ENCODE assay signal across 1 cellular context in the genomic region with DNA sequence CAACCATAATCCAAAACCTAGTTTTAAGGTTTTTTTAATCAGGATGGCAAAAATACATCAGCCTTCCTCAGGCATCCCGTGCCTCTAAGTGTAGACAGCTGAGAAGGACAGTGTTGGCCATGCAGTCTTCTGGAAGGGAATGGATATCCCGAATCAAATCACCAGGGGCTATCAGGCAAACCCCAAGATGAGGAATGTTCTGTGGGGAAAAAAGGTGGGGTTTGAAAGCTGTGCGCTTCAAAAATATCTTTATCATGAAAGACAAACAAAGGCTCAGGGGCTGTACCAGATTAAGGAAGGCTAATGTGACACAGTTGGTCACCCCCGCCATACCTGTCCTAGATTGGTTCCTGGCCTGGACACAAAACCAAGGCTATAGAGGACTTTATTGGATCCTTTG.
TF ChIP-seq lines count a peak whose summit lies in the region.

No MANE protein-coding gene starts in this region.

TF ChIP-seq in endothelial cell of umbilical vein, 7 proteins besides CTCF, POLR2A, EP300 and RAD21:
- TF ChIP-seq GATA2 (IDR thresholded peaks at IDR 0.05; ENCODE audit: insufficient read depth, insufficient read length, low read depth, low read length), result no peak
- TF ChIP-seq EZH2 (IDR thresholded peaks at IDR 0.05; ENCODE audit: borderline replicate concordance, low read depth, low read length, severe bottlenecking), result no peak
- no peak for TF ChIP-seq FOS (IDR thresholded peaks at IDR 0.05; ENCODE audit: borderline replicate concordance, insufficient read depth, low read length)
- no peak for TF ChIP-seq MYC (IDR thresholded peaks at IDR 0.05; ENCODE audit: low read depth, low read length)
- TF ChIP-seq, protein P1, sequence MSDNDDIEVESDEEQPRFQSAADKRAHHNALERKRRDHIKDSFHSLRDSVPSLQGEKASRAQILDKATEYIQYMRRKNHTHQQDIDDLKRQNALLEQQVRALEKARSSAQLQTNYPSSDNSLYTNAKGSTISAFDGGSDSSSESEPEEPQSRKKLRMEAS (IDR thresholded peaks at IDR 0.05; ENCODE audit: insufficient read depth, insufficient read length), result no peak
- TF ChIP-seq POLR2AphosphoS5 (IDR thresholded peaks at IDR 0.05; ENCODE audit: insufficient read depth, low read depth, low read length), result no peak
- TF ChIP-seq JUN (IDR thresholded peaks at IDR 0.05; ENCODE audit: borderline replicate concordance, insufficient read depth, insufficient read length, low read depth), result no peak
